ENCODE assay signal across 1 cellular context in the genomic region with DNA sequence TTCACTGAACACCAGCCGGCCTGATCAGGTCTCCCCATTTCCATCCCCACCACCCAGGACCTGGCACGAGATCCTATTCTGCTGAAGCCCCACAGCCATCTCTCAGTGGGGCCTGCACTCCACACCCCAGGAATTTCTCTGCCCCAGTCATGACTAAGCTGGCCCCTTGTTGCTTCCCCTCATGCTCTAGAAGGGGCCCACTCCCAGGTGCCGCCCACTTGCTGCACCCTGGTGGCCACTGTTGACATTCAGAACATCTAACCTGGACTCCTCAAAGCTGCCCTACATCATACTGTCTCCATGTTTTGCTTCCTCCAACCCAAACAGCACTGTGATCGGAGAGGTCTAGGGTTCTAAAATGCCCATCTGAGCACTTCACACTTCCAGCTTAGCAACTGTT.
TF ChIP-seq lines count a peak whose summit lies in the region.

No MANE protein-coding gene starts in this region.

TF ChIP-seq in WTC11, 78 proteins besides CTCF, POLR2A, EP300 and RAD21 (continued from another document):
- TF ChIP-seq, protein P1, sequence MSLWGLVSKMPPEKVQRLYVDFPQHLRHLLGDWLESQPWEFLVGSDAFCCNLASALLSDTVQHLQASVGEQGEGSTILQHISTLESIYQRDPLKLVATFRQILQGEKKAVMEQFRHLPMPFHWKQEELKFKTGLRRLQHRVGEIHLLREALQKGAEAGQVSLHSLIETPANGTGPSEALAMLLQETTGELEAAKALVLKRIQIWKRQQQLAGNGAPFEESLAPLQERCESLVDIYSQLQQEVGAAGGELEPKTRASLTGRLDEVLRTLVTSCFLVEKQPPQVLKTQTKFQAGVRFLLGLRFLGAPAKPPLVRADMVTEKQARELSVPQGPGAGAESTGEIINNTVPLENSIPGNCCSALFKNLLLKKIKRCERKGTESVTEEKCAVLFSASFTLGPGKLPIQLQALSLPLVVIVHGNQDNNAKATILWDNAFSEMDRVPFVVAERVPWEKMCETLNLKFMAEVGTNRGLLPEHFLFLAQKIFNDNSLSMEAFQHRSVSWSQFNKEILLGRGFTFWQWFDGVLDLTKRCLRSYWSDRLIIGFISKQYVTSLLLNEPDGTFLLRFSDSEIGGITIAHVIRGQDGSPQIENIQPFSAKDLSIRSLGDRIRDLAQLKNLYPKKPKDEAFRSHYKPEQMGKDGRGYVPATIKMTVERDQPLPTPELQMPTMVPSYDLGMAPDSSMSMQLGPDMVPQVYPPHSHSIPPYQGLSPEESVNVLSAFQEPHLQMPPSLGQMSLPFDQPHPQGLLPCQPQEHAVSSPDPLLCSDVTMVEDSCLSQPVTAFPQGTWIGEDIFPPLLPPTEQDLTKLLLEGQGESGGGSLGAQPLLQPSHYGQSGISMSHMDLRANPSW (CRISPR knock-in tag; conservative IDR thresholded peaks at IDR 0.05; ENCODE audit: low read depth), result no peak
- TF ChIP-seq TP53 (CRISPR knock-in tag; IDR thresholded peaks at IDR 0.05) (no peak), ELF4 (CRISPR knock-in tag; IDR thresholded peaks at IDR 0.05; ENCODE audit: low read depth) (no peak), IRF2 (CRISPR knock-in tag; IDR thresholded peaks at IDR 0.05; ENCODE audit: borderline replicate concordance, low read depth) (no peak), TEAD1 (CRISPR knock-in tag; IDR thresholded peaks at IDR 0.05) (no peak), SMAD4 (CRISPR knock-in tag; IDR thresholded peaks at IDR 0.05) (no peak), GABPB1 (CRISPR knock-in tag; IDR thresholded peaks at IDR 0.05) (no peak)
- TF ChIP-seq, protein P2, sequence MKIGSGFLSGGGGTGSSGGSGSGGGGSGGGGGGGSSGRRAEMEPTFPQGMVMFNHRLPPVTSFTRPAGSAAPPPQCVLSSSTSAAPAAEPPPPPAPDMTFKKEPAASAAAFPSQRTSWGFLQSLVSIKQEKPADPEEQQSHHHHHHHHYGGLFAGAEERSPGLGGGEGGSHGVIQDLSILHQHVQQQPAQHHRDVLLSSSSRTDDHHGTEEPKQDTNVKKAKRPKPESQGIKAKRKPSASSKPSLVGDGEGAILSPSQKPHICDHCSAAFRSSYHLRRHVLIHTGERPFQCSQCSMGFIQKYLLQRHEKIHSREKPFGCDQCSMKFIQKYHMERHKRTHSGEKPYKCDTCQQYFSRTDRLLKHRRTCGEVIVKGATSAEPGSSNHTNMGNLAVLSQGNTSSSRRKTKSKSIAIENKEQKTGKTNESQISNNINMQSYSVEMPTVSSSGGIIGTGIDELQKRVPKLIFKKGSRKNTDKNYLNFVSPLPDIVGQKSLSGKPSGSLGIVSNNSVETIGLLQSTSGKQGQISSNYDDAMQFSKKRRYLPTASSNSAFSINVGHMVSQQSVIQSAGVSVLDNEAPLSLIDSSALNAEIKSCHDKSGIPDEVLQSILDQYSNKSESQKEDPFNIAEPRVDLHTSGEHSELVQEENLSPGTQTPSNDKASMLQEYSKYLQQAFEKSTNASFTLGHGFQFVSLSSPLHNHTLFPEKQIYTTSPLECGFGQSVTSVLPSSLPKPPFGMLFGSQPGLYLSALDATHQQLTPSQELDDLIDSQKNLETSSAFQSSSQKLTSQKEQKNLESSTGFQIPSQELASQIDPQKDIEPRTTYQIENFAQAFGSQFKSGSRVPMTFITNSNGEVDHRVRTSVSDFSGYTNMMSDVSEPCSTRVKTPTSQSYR (CRISPR knock-in tag; IDR thresholded peaks at IDR 0.05), result no peak
- TF ChIP-seq, protein P3, sequence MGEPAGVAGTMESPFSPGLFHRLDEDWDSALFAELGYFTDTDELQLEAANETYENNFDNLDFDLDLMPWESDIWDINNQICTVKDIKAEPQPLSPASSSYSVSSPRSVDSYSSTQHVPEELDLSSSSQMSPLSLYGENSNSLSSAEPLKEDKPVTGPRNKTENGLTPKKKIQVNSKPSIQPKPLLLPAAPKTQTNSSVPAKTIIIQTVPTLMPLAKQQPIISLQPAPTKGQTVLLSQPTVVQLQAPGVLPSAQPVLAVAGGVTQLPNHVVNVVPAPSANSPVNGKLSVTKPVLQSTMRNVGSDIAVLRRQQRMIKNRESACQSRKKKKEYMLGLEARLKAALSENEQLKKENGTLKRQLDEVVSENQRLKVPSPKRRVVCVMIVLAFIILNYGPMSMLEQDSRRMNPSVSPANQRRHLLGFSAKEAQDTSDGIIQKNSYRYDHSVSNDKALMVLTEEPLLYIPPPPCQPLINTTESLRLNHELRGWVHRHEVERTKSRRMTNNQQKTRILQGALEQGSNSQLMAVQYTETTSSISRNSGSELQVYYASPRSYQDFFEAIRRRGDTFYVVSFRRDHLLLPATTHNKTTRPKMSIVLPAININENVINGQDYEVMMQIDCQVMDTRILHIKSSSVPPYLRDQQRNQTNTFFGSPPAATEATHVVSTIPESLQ (CRISPR knock-in tag; IDR thresholded peaks at IDR 0.05), result no peak
TF ChIP-seq in WTC11: peak in this region for 0.
